In genomic region chr22:30262917-30263741, GRCh38 we compare ENCODE assay signal across 8 cellular contexts. TPM values are rescaled to one million over a fixed set of nuclear protein-coding genes. Genes with fewer than 3 reads are reported as not detected.
A peak's percentile ranks its signal among the peaks of the same experiment; 100 is the strongest.
DNase-seq lines count a peak whose midpoint lies in the region; ATAC-seq, FAIRE-seq and TF ChIP-seq lines count a peak whose summit lies in the region.

No MANE protein-coding gene starts in this region.

- no peaks in the 10 kb centered on the region for H3K79me1 ChIP-seq in H1 (ENCODE audit: low read depth, low read length)

- FAIRE-seq in H1 (lab: Jason Lieb, UNC) = no peak

- peak; percentile 59 to 72 for TF ChIP-seq RAD21 in H1 (IDR thresholded peaks at IDR 0.05 in 1 of 2, conservative IDR thresholded peaks at IDR 0.05 in 1 of 2; ENCODE audit: low read depth in 2 of 2, low read length in 2 of 2)

- no peak overlapping the region for H2BK5ac ChIP-seq in H1 (ENCODE audit: low read depth, low read length)

- CTCF ChIA-PET in H1 (lab: Charles Lee; ENCODE audit: partially characterized antibody) = interaction anchor here (0.7 to 2.4 kb wide), 32 partner anchors 11 to 238 kb away, joined by 3 to 14 read pairs (median 4); partner anchors contain the start of gene RNF215

- H3K4me2 ChIP-seq in H1 (ENCODE audit: insufficient read depth in 1 of 2, low read depth in 2 of 2, low read length in 2 of 2) = no peak overlapping the region

- H3K14ac ChIP-seq in H1 (ENCODE audit: insufficient read length) = no peak overlapping the region

- no peak overlapping the region for H3K23ac ChIP-seq in H1 (ENCODE audit: insufficient read length)

- peak; percentile 50 to 81 (median 64) for DNase-seq in activated CD4-positive, CD25-positive, alpha-beta regulatory T cell (lab: John Stamatoyannopoulos, UW)
- DNase-seq in NCI-H748 treated with DMSO at 0.1 percent for 48 hours (lab: John Stamatoyannopoulos, UW) = peak; percentile 3
- DNase-seq in activated CD8-positive, alpha-beta memory T cell treated with anti-CD3 and anti-CD28 coated beads for 24 hours = peak; percentile 92
- peak; percentile 66 to 98 for DNase-seq in H1 (ENCODE audit: low read depth in 1 of 2, low spot score in 2 of 2)
- peak; percentile 63 to 81 for DNase-seq in stimulated activated CD8-positive, alpha-beta memory T cell treated with anti-CD3 and anti-CD28 coated beads, Interleukin-7, amount 100 ng/mL, for 1 hour (ENCODE audit: low read depth in 2 of 2)

- no peak overlapping the region for H3K56ac ChIP-seq in H1 (replicated peaks; ENCODE audit: insufficient read length, low read depth, low read length)

- POLR2A ChIA-PET in H1 (lab: Charles Lee; ENCODE audit: partially characterized antibody) = interaction anchor here (1.1 to 1.4 kb wide), 3 partner anchors 15 to 94 kb away, joined by 3 to 5 read pairs (median 3); partner anchors contain the start of genes CCDC157 and SF3A1

- TF ChIP-seq POLR2A in H1 (IDR thresholded peaks at IDR 0.05; ENCODE audit: control extremely low read depth in 1 of 2, low read depth in 2 of 2, low read length in 2 of 2) = no peak

- peak overlapping the region; percentile 25; the same call in 1 of the 2 replicates for H2BK15ac ChIP-seq in H1 (ENCODE audit: low read length)

- no peak for TF ChIP-seq EP300 in H1 (IDR thresholded peaks at IDR 0.05; ENCODE audit: borderline replicate concordance in 1 of 2, low read depth in 2 of 2, low read length in 2 of 2)

- no peaks in the 10 kb centered on the region for H3K23me2 ChIP-seq in H1 (ENCODE audit: low read depth, low read length)

- TF ChIP-seq CTCF in H1 (IDR thresholded peaks at IDR 0.05; ENCODE audit: control extremely low read depth in 1 of 3, insufficient read depth in 1 of 3, low read depth in 1 of 3, low read length in 3 of 3) = peak; percentile 85 to 99 (median 90)

- H2BK12ac ChIP-seq in H1 (ENCODE audit: low read depth, low read length) = peak overlapping the region; percentile 50; the same call in 1 of the 2 replicates

- peak overlapping the region; percentile 86; the same call in 1 of the 2 replicates for H4K8ac ChIP-seq in H1 (ENCODE audit: extremely low read depth, insufficient read depth, low read length)

- H4K5ac ChIP-seq in H1 (ENCODE audit: insufficient read length, low read depth, low read length) = no peak overlapping the region

- no peak overlapping the region for H3K4ac ChIP-seq in H1 (replicated peaks; ENCODE audit: insufficient read length, low read depth, low read length)

- H4K91ac ChIP-seq in H1 (replicated peaks; ENCODE audit: insufficient read length, low read length) = no peak overlapping the region

- H3K4me3 ChIP-seq in H1 (ENCODE audit: extremely low read depth in 1 of 4, insufficient read depth in 2 of 4, low read depth in 3 of 4, low read length in 4 of 4) (no peak overlapping the region), mucosa of stomach (ENCODE audit: low read length) (no peak overlapping the region)

- H3K9me3 ChIP-seq in H1 (ENCODE audit: insufficient read depth in 2 of 2, low read depth in 1 of 2, low read length in 1 of 2) (no peaks in the 10 kb centered on the region), mucosa of stomach (ENCODE audit: control insufficient read depth, low read length) (no peaks in the 10 kb centered on the region)

- peak overlapping the region; percentile 54; the same call in 1 of the 2 replicates for H2AFZ ChIP-seq in H1 (ENCODE audit: low read length)

- H3K27ac ChIP-seq in H1 (ENCODE audit: low read depth, low read length) = no peak overlapping the region

- H4K20me1 ChIP-seq in H1 (replicated peaks in 1 of 2; ENCODE audit: control insufficient read depth in 1 of 2, insufficient read depth in 2 of 2, low read length in 2 of 2) = no peaks in the 10 kb centered on the region

- no peaks in the 10 kb centered on the region; a peak in 2 of 7 replicates for H3K27me3 ChIP-seq in H1 (replicated peaks in 1 of 4; ENCODE audit: control insufficient read depth in 3 of 4, extremely low read depth in 1 of 4, insufficient read depth in 3 of 4, low read length in 3 of 4)
- H3K27me3 ChIP-seq in mucosa of stomach (ENCODE audit: control insufficient read depth, insufficient read depth, low read length) = no peaks in the 10 kb centered on the region

- H2AK5ac ChIP-seq in H1 (ENCODE audit: low read depth, low read length) = no peak overlapping the region

- peaks cover 0 to 4% (median 2%) of the 10 kb centered on the region in 4 experiments; a peak in 6 of 7 replicates for H3K4me1 ChIP-seq in H1 (replicated peaks in 1 of 4; ENCODE audit: control insufficient read depth in 3 of 4, insufficient read depth in 4 of 4, low read length in 3 of 4)
- H3K4me1 ChIP-seq in mucosa of stomach (ENCODE audit: control insufficient read depth, insufficient read depth, low read length) = peaks cover 4% of the 10 kb centered on the region

- H3K79me2 ChIP-seq in H1 (ENCODE audit: control insufficient read depth in 1 of 2, insufficient read depth in 2 of 2, low read length in 2 of 2) = no peaks in the 10 kb centered on the region

- WGBS in H1 (ENCODE audit: extremely low coverage in 1 of 2, insufficient coverage in 1 of 2, insufficient read length in 1 of 2, insufficient replicate concordance in 2 of 2, low coverage in 1 of 2, low lambda C conversion rate in 2 of 2, missing lambda C conversion rate in 1 of 2), 2 experiments = 50% methylated on average over 27 of the region's 27 CpGs; no CpG with 5 or more reads in 1 of the 2 experiments

- no peak overlapping the region for H2BK120ac ChIP-seq in H1 (replicated peaks; ENCODE audit: low read depth, low read length)

- ATAC-seq in activated CD4-positive, CD25-positive, alpha-beta regulatory T cell treated with anti-CD3 and anti-CD28 coated beads, Interleukin-2, amount 50 U/mL, for 24 hours = no peak
- ATAC-seq in HG03378 (IDR thresholded peaks at IDR 0.05; ENCODE audit: unreplicated experiment) = no peak

- H3K9ac ChIP-seq in H1 (replicated peaks in 1 of 4; ENCODE audit: extremely low read depth in 1 of 4, low read depth in 3 of 4, low read length in 3 of 4) = no peak overlapping the region
- H3K9ac ChIP-seq in mucosa of stomach (ENCODE audit: low read length) = peak overlapping the region; percentile 38

- H2BK20ac ChIP-seq in H1 (ENCODE audit: low read length) = no peak overlapping the region

- H3K18ac ChIP-seq in H1 (ENCODE audit: extremely low read depth, low read length) = peak overlapping the region; percentile 64

- no peaks in the 10 kb centered on the region for H3K36me3 ChIP-seq in H1 (ENCODE audit: control insufficient read depth in 2 of 4, insufficient read depth in 4 of 4, low read length in 3 of 4)
- no peaks in the 10 kb centered on the region for H3K36me3 ChIP-seq in mucosa of stomach (ENCODE audit: control insufficient read depth, insufficient read depth, low read length)

TF ChIP-seq in H1, 55 proteins besides CTCF, POLR2A, EP300 and RAD21 (continues in another document):
- TF ChIP-seq USF2 (IDR thresholded peaks at IDR 0.05; ENCODE audit: low read length) = no peak
- TF ChIP-seq MAX (IDR thresholded peaks at IDR 0.05) = peak; percentile 82
- no peak for TF ChIP-seq JUND (IDR thresholded peaks at IDR 0.05; ENCODE audit: low read length)
- TF ChIP-seq TCF12 (IDR thresholded peaks at IDR 0.05; ENCODE audit: low read depth, low read length) = no peak
- TF ChIP-seq E2F6 (IDR thresholded peaks at IDR 0.05) = peak; percentile 82

RNA-seq across cellular contexts. Expression of gene OSM, which starts 3.5 kb away (rescaled TPM):
- not detected in 2 replicates for total RNA-seq in H1 (2021; fragmentation: NEBNext Ultra II Directional; extraction: Animal tissue kit (Norgen Biotek cat#: 25700))
- polyA plus RNA-seq in H1 (2011; rRNA removed) = not detected in 2 replicates
- polyA plus RNA-seq in H1 (2011; cell fraction: cytosol; rRNA removed) = not detected
- not detected for polyA plus RNA-seq in H1 (2011; cell fraction: nucleus; rRNA removed)
- polyA plus RNA-seq in H1 (2012, experiment 1 of 2) = not detected in 4 replicates
- polyA plus RNA-seq in H1 (2012, experiment 2 of 2) = not detected
- not detected for polyA plus RNA-seq in H1 (2013, experiment 1 of 2)
- not detected for polyA plus RNA-seq in H1 (2013, experiment 2 of 2)
- polyA minus RNA-seq in H1 (2011; rRNA and poly(A)+ RNA removed) = not detected in 2 replicates
- not detected for polyA minus RNA-seq in H1 (2011; cell fraction: cytosol; rRNA and poly(A)+ RNA removed)
- polyA minus RNA-seq in H1 (2011; cell fraction: nucleus; rRNA and poly(A)+ RNA removed) = not detected

RNA-seq across cellular contexts. Expression of gene LIF, which starts 16.6 kb away (rescaled TPM):
- total RNA-seq in H1 (2021; fragmentation: NEBNext Ultra II Directional; extraction: Animal tissue kit (Norgen Biotek cat#: 25700)) = 3.3 and 3.5 TPM in 2 replicates
- polyA plus RNA-seq in H1 (2011; rRNA removed) = 3.3 and 4.1 TPM in 2 replicates
- 4.0 TPM for polyA plus RNA-seq in H1 (2011; cell fraction: cytosol; rRNA removed)
- 16.5 TPM for polyA plus RNA-seq in H1 (2011; cell fraction: nucleus; rRNA removed)
- polyA plus RNA-seq in H1 (2012, experiment 1 of 2) = 3.5 to 4.5 TPM (median 3.9 TPM) in 4 replicates
- polyA plus RNA-seq in H1 (2012, experiment 2 of 2) = 2.9 TPM
- 2.2 TPM for polyA plus RNA-seq in H1 (2013, experiment 1 of 2)
- 1.8 TPM for polyA plus RNA-seq in H1 (2013, experiment 2 of 2)
- 9.4 and 9.6 TPM in 2 replicates for polyA minus RNA-seq in H1 (2011; rRNA and poly(A)+ RNA removed)
- polyA minus RNA-seq in H1 (2011; cell fraction: cytosol; rRNA and poly(A)+ RNA removed) = 6.2 TPM
- 4.6 TPM for polyA minus RNA-seq in H1 (2011; cell fraction: nucleus; rRNA and poly(A)+ RNA removed)

RNA-seq across cellular contexts. Expression of gene CASTOR1, which starts 26.2 kb away (rescaled TPM):
- total RNA-seq in H1 (2021; fragmentation: NEBNext Ultra II Directional; extraction: Animal tissue kit (Norgen Biotek cat#: 25700)) = 8.4 and 10.3 TPM in 2 replicates
- 36.0 and 44.6 TPM in 2 replicates for polyA plus RNA-seq in H1 (2011; rRNA removed)
- 22.6 TPM for polyA plus RNA-seq in H1 (2011; cell fraction: cytosol; rRNA removed)
- 27.5 TPM for polyA plus RNA-seq in H1 (2011; cell fraction: nucleus; rRNA removed)
- 3.7 to 12.4 TPM (median 11.3 TPM) in 4 replicates for polyA plus RNA-seq in H1 (2012, experiment 1 of 2)
- polyA plus RNA-seq in H1 (2012, experiment 2 of 2) = 10.9 TPM
- 9.5 TPM for polyA plus RNA-seq in H1 (2013, experiment 1 of 2)
- 10.2 TPM for polyA plus RNA-seq in H1 (2013, experiment 2 of 2)
- polyA minus RNA-seq in H1 (2011; rRNA and poly(A)+ RNA removed) = 8.2 and 8.5 TPM in 2 replicates
- polyA minus RNA-seq in H1 (2011; cell fraction: cytosol; rRNA and poly(A)+ RNA removed) = 3.8 TPM
- polyA minus RNA-seq in H1 (2011; cell fraction: nucleus; rRNA and poly(A)+ RNA removed) = 8.7 TPM

Comparison
In these comparisons a context has a peak if more than half of its experiments do, and no peak if none do; other contexts are left out.
1. DNase-seq: peak in every context shown above with its lines; median percentile 92 in activated CD8-positive, alpha-beta memory T cell treated with anti-CD3 and anti-CD28 coated beads for 24 hours; 82 in H1; 72 in stimulated activated CD8-positive, alpha-beta memory T cell treated with anti-CD3 and anti-CD28 coated beads, Interleukin-7, amount 100 ng/mL, for 1 hour; 64 in activated CD4-positive, CD25-positive, alpha-beta regulatory T cell; 3 in NCI-H748 treated with DMSO at 0.1 percent for 48 hours.